Comparison of ENCODE assay signal across 25 cellular contexts in the genomic region with DNA sequence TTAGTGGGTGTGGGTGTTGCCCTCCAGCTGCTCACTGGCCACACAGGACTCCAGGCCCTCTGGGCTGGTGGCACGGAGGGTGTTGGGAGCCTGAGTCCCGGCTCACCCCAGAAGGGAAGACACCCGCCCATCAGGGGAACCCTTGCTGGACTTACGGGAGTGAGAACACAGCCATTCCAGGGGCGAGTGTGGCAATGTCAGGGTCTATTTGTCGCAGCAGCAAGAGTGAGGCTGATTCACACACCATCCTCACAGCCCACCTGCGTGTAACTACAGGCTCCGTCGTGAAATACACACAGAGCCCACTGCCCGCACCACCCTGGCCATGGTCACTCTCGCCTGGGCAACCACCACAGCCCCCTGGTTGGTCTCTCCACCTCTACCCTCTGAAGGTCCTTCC. TPM values are rescaled to one million over a fixed set of nuclear protein-coding genes. Genes with fewer than 3 reads are reported as not detected.
"Had no signal": no experiment of that assay in that cellular context is flagged by ENCODE, and none has a peak within 500 bp of the region (broad histone marks: within the 10 kb centered on the region; RNA-seq: fewer than 3 reads in every experiment).

No MANE protein-coding gene starts in this region.

- FAIRE-seq: TTC549 had no signal

- H3K9me3 ChIP-seq: adrenal gland had no signal

- ATAC-seq: activated T-cell treated with anti-CD3 and anti-CD28 coated beads, Interleukin-2, amount 50 U/mL, for 72 hours; T-helper 17 cell had no signal

- H3K27me3 ChIP-seq: adrenal gland had no signal

- H3K27me3 Mint-ChIP-seq: activated CD4-positive, alpha-beta memory T cell treated with anti-CD3 and anti-CD28 coated beads for 36 hours; T-helper 17 cell had no signal

- DNase-seq: activated CD4-positive, alpha-beta memory T cell treated with anti-CD3 and anti-CD28 coated beads for 36 hours; activated CD4-positive, alpha-beta T cell treated with anti-CD3 and anti-CD28 coated beads, Interleukin-2, amount 10 ng/mL, durations not matched to agents 7 days and 5 days; activated CD4-positive, CD25-positive, alpha-beta regulatory T cell; activated CD8-positive, alpha-beta memory T cell treated with anti-CD3 and anti-CD28 coated beads for 24 hours; activated naive CD4-positive, alpha-beta T cell treated with anti-CD3 and anti-CD28 coated beads, Interleukin-2, amount 50 U/mL, for 16 hours; activated naive CD8-positive, alpha-beta T cell treated with anti-CD3 and anti-CD28 coated beads, Interleukin-2, amount 10 ng/mL, durations not matched to agents 7 days and 5 days; activated T-cell treated with anti-CD3 and anti-CD28 coated beads, Interleukin-2, amount 50 U/mL, for 72 hours; adrenal gland; anterior cingulate cortex; central memory CD4-positive, alpha-beta T cell; NCI-H1092; NCI-H1930; NCI-H2171; NCI-H2227 treated with DMSO at 0.1 percent for 48 hours; NCI-H446 treated with DMSO at 0.1 percent for 48 hours; NCI-H524 treated with DMSO at 0.1 percent for 48 hours; NCI-H774; SIG-M5; T-helper 17 cell; T-helper 9 cell had no signal

- H3K4me3 Mint-ChIP-seq: activated CD4-positive, alpha-beta memory T cell treated with anti-CD3 and anti-CD28 coated beads for 36 hours; activated CD4-positive, alpha-beta T cell treated with anti-CD3 and anti-CD28 coated beads, Interleukin-2, amount 10 ng/mL, durations not matched to agents 7 days and 5 days; activated naive CD8-positive, alpha-beta T cell treated with anti-CD3 and anti-CD28 coated beads, Interleukin-2, amount 10 ng/mL, durations not matched to agents 7 days and 5 days; activated T-cell treated with anti-CD3 and anti-CD28 coated beads, Interleukin-2, amount 50 U/mL, for 72 hours; T-helper 17 cell had no signal

- H3K9me3 Mint-ChIP-seq: activated CD4-positive, alpha-beta memory T cell treated with anti-CD3 and anti-CD28 coated beads for 36 hours; activated CD4-positive, alpha-beta T cell treated with anti-CD3 and anti-CD28 coated beads, Interleukin-2, amount 10 ng/mL, durations not matched to agents 7 days and 5 days; activated naive CD8-positive, alpha-beta T cell treated with anti-CD3 and anti-CD28 coated beads, Interleukin-2, amount 10 ng/mL, durations not matched to agents 7 days and 5 days; activated T-cell treated with anti-CD3 and anti-CD28 coated beads, Interleukin-2, amount 50 U/mL, for 72 hours had no signal

- H3K27ac Mint-ChIP-seq: activated CD4-positive, alpha-beta memory T cell treated with anti-CD3 and anti-CD28 coated beads for 36 hours; activated CD4-positive, alpha-beta T cell treated with anti-CD3 and anti-CD28 coated beads, Interleukin-2, amount 10 ng/mL, durations not matched to agents 7 days and 5 days; activated T-cell treated with anti-CD3 and anti-CD28 coated beads, Interleukin-2, amount 50 U/mL, for 72 hours; T-helper 17 cell had no signal

- H3K36me3 Mint-ChIP-seq: activated CD4-positive, alpha-beta memory T cell treated with anti-CD3 and anti-CD28 coated beads for 36 hours; activated naive CD8-positive, alpha-beta T cell treated with anti-CD3 and anti-CD28 coated beads, Interleukin-2, amount 10 ng/mL, durations not matched to agents 7 days and 5 days had no signal

- H3K4me3 ChIP-seq: adrenal gland had no signal

- H3K4me1 Mint-ChIP-seq: activated CD4-positive, alpha-beta T cell treated with anti-CD3 and anti-CD28 coated beads, Interleukin-2, amount 10 ng/mL, durations not matched to agents 7 days and 5 days; activated naive CD8-positive, alpha-beta T cell treated with anti-CD3 and anti-CD28 coated beads, Interleukin-2, amount 10 ng/mL, durations not matched to agents 7 days and 5 days had no signal

- H3K36me3 ChIP-seq: adrenal gland had no signal

- H3K4me1 ChIP-seq: adrenal gland had no signal

- H3K4me2 ChIP-seq: KMS-11 had no signal

- H3K9ac ChIP-seq: KMS-11 had no signal

- H3K27ac ChIP-seq: adrenal gland, KMS-11 had no signal

RNA-seq across cellular contexts. Expression of gene AATK, which starts 17.8 kb away (rescaled TPM):
- total RNA-seq: RPMI7951 had no signal

RNA-seq across cellular contexts. Expression of gene PVALEF, which starts 18.5 kb away (rescaled TPM):
- total RNA-seq: activated CD4-positive, alpha-beta memory T cell treated with anti-CD3 and anti-CD28 coated beads for 36 hours; activated CD4-positive, alpha-beta T cell treated with anti-CD3 and anti-CD28 coated beads, Interleukin-2, amount 10 ng/mL, durations not matched to agents 7 days and 5 days; activated naive CD8-positive, alpha-beta T cell treated with anti-CD3 and anti-CD28 coated beads, Interleukin-2, amount 10 ng/mL, durations not matched to agents 7 days and 5 days; activated T-cell treated with anti-CD3 and anti-CD28 coated beads, Interleukin-2, amount 50 U/mL, for 72 hours; adrenal gland; MCF 10A; OCI-LY7; RPMI7951; T-helper 17 cell had no signal
- polyA plus RNA-seq: adrenal gland had no signal
